1 cellular context compared by ENCODE assay signal in the genomic region with DNA sequence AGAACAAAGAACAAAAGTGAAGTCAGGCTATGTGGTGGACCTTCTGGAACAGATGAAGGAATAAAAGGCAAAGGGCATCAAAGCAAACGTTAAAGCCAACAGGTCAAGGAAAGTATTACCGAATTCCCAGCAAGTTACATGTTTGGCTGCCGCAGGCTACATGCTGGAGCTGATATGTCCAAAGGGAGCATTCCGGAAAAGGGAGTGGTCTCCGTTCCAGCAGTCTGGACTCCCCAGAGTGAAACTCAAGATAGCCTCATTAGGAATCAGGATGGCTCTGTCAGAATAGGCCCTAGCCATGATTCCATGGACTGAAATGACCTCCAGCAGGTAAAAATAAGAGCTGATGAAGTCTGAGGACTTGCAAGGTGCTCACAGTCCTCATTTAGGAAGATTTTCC.
TF ChIP-seq lines count a peak whose summit lies in the region.

No MANE protein-coding gene starts in this region.

TF ChIP-seq in HCT116, 20 proteins besides CTCF, POLR2A, EP300 and RAD21 (continued from another document):
- TF ChIP-seq REST (IDR thresholded peaks at IDR 0.05; ENCODE audit: low read depth) = no peak
- TF ChIP-seq ZNF274 (IDR thresholded peaks at IDR 0.05; ENCODE audit: low read depth, low read length) = no peak
- TF ChIP-seq CEBPB (IDR thresholded peaks at IDR 0.05; ENCODE audit: low read depth) = no peak
- no peak for TF ChIP-seq EZH2phosphoT487 (IDR thresholded peaks at IDR 0.05; ENCODE audit: borderline replicate concordance)
- no peak for TF ChIP-seq TCF7L2 (IDR thresholded peaks at IDR 0.05; ENCODE audit: borderline replicate concordance, extremely low read depth, insufficient read depth, insufficient read length)
- no peak for TF ChIP-seq JUND (IDR thresholded peaks at IDR 0.05)
- no peak for TF ChIP-seq ZFX (IDR thresholded peaks at IDR 0.05)
- no peak for TF ChIP-seq ZBTB33 (IDR thresholded peaks at IDR 0.05; ENCODE audit: extremely low read depth, insufficient replicate concordance, low read length)
- TF ChIP-seq SRF (IDR thresholded peaks at IDR 0.05; ENCODE audit: low read depth) = no peak
- no peak for TF ChIP-seq EZH2 (IDR thresholded peaks at IDR 0.05)
- no peak for TF ChIP-seq ELF1 (IDR thresholded peaks at IDR 0.05; ENCODE audit: borderline replicate concordance, low read depth)
- no peak for TF ChIP-seq EGR1 (IDR thresholded peaks at IDR 0.05; ENCODE audit: low read depth)
